Comparison of ENCODE assay signal across 14 cellular contexts in the genomic region with DNA sequence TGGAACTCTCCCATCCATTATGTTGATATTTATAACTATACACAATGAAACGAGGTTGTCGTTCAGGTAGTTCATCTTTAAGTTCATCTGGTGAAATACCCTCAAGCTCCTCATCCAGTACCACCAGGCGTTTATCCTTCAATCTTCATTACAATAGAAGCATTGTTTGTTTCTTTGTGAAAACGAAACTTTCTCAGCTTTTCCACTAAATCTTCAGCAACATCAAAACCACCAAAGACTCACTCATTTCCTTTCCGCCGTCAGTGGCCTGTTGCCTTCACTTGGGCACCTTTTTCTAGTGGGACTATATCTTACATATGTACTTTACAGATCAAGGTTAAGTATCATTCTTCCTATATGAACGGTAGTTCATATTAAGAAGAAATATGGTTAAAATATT. TPM values are rescaled to one million over a fixed set of nuclear protein-coding genes. Genes with fewer than 3 reads are reported as not detected.
DNase-seq lines count a peak whose midpoint lies in the region.
"Had no signal": no experiment of that assay in that cellular context is flagged by ENCODE, and none has a peak within 500 bp of the region (broad histone marks: within the 10 kb centered on the region; RNA-seq: fewer than 3 reads in every experiment).

No MANE protein-coding gene starts in this region.

- peak overlapping the region; percentile 51 for H3K4me3 Mint-ChIP-seq in T-helper 1 cell treated with Interleukin-12 subunit alpha and Interleukin-12 subunit beta and Interleukin-4 antibody, amounts not matched to agents 30 μg/mL and 1 μg/mL, for 36 hours
- H3K4me3 Mint-ChIP-seq in activated naive CD8-positive, alpha-beta T cell, result peak overlapping the region; percentile 31
- H3K4me3 Mint-ChIP-seq: stimulated activated memory B cell treated with anti-CD40 and anti-IgM and Interleukin-4, amounts not matched to agents 10 μg/mL and 1 μg/mL and 100 μg/mL, for 72 hours had no signal

- peaks cover 11% of the 10 kb centered on the region for H3K9me3 Mint-ChIP-seq in T-helper 1 cell treated with Interleukin-12 subunit alpha and Interleukin-12 subunit beta and Interleukin-4 antibody, amounts not matched to agents 30 μg/mL and 1 μg/mL, for 36 hours
- H3K9me3 Mint-ChIP-seq in activated naive CD8-positive, alpha-beta T cell (ENCODE audit: low read depth), result peaks cover 4% of the 10 kb centered on the region

- no peaks in the 10 kb centered on the region for H3K36me3 Mint-ChIP-seq in T-helper 1 cell treated with Interleukin-12 subunit alpha and Interleukin-12 subunit beta and Interleukin-4 antibody, amounts not matched to agents 30 μg/mL and 1 μg/mL, for 36 hours (ENCODE audit: low read depth)
- H3K36me3 Mint-ChIP-seq in activated naive CD8-positive, alpha-beta T cell, result peaks cover 3% of the 10 kb centered on the region
- H3K36me3 Mint-ChIP-seq: stimulated activated memory B cell treated with anti-CD40 and anti-IgM and Interleukin-4, amounts not matched to agents 10 μg/mL and 1 μg/mL and 100 μg/mL, for 72 hours had no signal

- intact Hi-C loops in head of caudate nucleus (cut with DNase I), result no loop called here

- H3K27ac Mint-ChIP-seq in T-helper 1 cell treated with Interleukin-12 subunit alpha and Interleukin-12 subunit beta and Interleukin-4 antibody, amounts not matched to agents 30 μg/mL and 1 μg/mL, for 36 hours, result peak overlapping the region; percentile 47
- peak overlapping the region; percentile 75 for H3K27ac Mint-ChIP-seq in activated naive CD8-positive, alpha-beta T cell
- H3K27ac Mint-ChIP-seq: stimulated activated memory B cell treated with anti-CD40 and anti-IgM and Interleukin-4, amounts not matched to agents 10 μg/mL and 1 μg/mL and 100 μg/mL, for 72 hours had no signal

- DNase-seq in H4 (ENCODE audit: low spot score), result peak; percentile 28
- peak; percentile 18 for DNase-seq in stimulated activated CD8-positive, alpha-beta memory T cell treated with anti-CD3 and anti-CD28 coated beads, Interleukin-12 subunit alpha, Interleukin-12 subunit beta, amount 100 ng/mL, for 1 hour (ENCODE audit: low read depth)
- DNase-seq in pons (ENCODE audit: low spot score), result no peak
- DNase-seq in head of caudate nucleus, result no peak
- DNase-seq in NCI-H524 treated with DMSO at 0.1 percent for 48 hours (lab: John Stamatoyannopoulos, UW), result no peak
- DNase-seq: DMS 273 treated with DMSO at 0.1 percent for 48 hours, NCI-H2227 treated with DMSO at 0.1 percent for 48 hours, Peyer's patch, small intestine had no signal

- peaks cover 8% of the 10 kb centered on the region for H3K27me3 Mint-ChIP-seq in T-helper 1 cell treated with Interleukin-12 subunit alpha and Interleukin-12 subunit beta and Interleukin-4 antibody, amounts not matched to agents 30 μg/mL and 1 μg/mL, for 36 hours (ENCODE audit: low read depth)
- no peaks in the 10 kb centered on the region for H3K27me3 Mint-ChIP-seq in activated naive CD8-positive, alpha-beta T cell
- H3K27me3 Mint-ChIP-seq: stimulated activated memory B cell treated with anti-CD40 and anti-IgM and Interleukin-4, amounts not matched to agents 10 μg/mL and 1 μg/mL and 100 μg/mL, for 72 hours had no signal

- H3K4me1 Mint-ChIP-seq in T-helper 1 cell treated with Interleukin-12 subunit alpha and Interleukin-12 subunit beta and Interleukin-4 antibody, amounts not matched to agents 30 μg/mL and 1 μg/mL, for 36 hours (ENCODE audit: low read depth), result peaks cover 20% of the 10 kb centered on the region
- H3K4me1 Mint-ChIP-seq in activated naive CD8-positive, alpha-beta T cell (ENCODE audit: low read depth), result peaks cover 20% of the 10 kb centered on the region
- H3K4me1 Mint-ChIP-seq: stimulated activated memory B cell treated with anti-CD40 and anti-IgM and Interleukin-4, amounts not matched to agents 10 μg/mL and 1 μg/mL and 100 μg/mL, for 72 hours had no signal

RNA-seq across cellular contexts. Expression of a gene that starts 44.1 kb away (rescaled TPM):
- total RNA-seq in H4 (2014; rRNA removed; shearing (Covaris generic)), result 101 and 128 TPM in 2 replicates

RNA-seq across cellular contexts. Expression of a gene that starts 55.8 kb away (rescaled TPM):
- total RNA-seq in H4 (2014; rRNA removed; shearing (Covaris generic)), result not detected in 2 replicates
- total RNA-seq: dermis microvascular lymphatic vessel endothelial cell, kidney epithelial cell had no signal

Comparison
In these comparisons a context has a peak if more than half of its experiments do, and no peak if none do; other contexts are left out.
1. DNase-seq: peak in H4 (single experiment) and stimulated activated CD8-positive, alpha-beta memory T cell treated with anti-CD3 and anti-CD28 coated beads, Interleukin-12 subunit alpha, Interleukin-12 subunit beta, amount 100 ng/mL, for 1 hour (single experiment); none in pons (single experiment), head of caudate nucleus (0 of 42) and NCI-H524 treated with DMSO at 0.1 percent for 48 hours (single experiment).